In genomic region chr7:55509322-55509721, GRCh38 we compare ENCODE assay signal across 10 cellular contexts.
DNase-seq lines count a peak whose midpoint lies in the region; ATAC-seq, FAIRE-seq and TF ChIP-seq lines count a peak whose summit lies in the region.
"Had no signal": no experiment of that assay in that cellular context is flagged by ENCODE, and none has a peak within 500 bp of the region (broad histone marks: within the 10 kb centered on the region; RNA-seq: fewer than 3 reads in every experiment).

No MANE protein-coding gene starts in this region.

- H3K4me2 ChIP-seq in PC-3 (ENCODE audit: low read length) = no peak overlapping the region

- DNase-seq in GM10266 (ENCODE audit: extremely low spot score) (no peak), MV-4-11 (lab: John Stamatoyannopoulos, UW) (peak; percentile 57), left lobe of liver (ENCODE audit: low spot score) (no peak), transverse colon (no peak), small intestine (no peak), PC-3 (no peak), SHP77 treated with DMSO at 0.1 percent for 48 hours (lab: John Stamatoyannopoulos, UW) (no peak)
- DNase-seq: activated effector memory CD4-positive, alpha-beta T cell treated with Interleukin-2 at 50 U/mL for 16 hours; hippocampal formation had no signal

- no peaks in the 10 kb centered on the region for H3F3A ChIP-seq in PC-3 (ENCODE audit: low read length, unreplicated experiment)

- H3K36me3 ChIP-seq in transverse colon (peaks cover 0 to 4% (median 0%) of the 10 kb centered on the region in 4 donors), small intestine (ENCODE audit: control insufficient read depth in 2 of 2, insufficient read depth in 2 of 2, low read length in 2 of 2) (peaks cover 0 to 2% of the 10 kb centered on the region in 2 donors), PC-3 (ENCODE audit: low read depth, low read length) (no peaks in the 10 kb centered on the region)

- TF ChIP-seq POLR2A in transverse colon (IDR thresholded peaks at IDR 0.05) = no peak

- H3K9me3 ChIP-seq in transverse colon (no peaks in the 10 kb centered on the region), small intestine (ENCODE audit: control insufficient read depth, low read depth) (no peaks in the 10 kb centered on the region), PC-3 (ENCODE audit: low read length) (no peaks in the 10 kb centered on the region)

- H3K79me2 ChIP-seq in PC-3 (ENCODE audit: low read length) = no peaks in the 10 kb centered on the region

- H3K9me2 ChIP-seq in PC-3 (replicated peaks; ENCODE audit: low read length) = no peaks in the 10 kb centered on the region

- ATAC-seq in GM21390 (IDR thresholded peaks at IDR 0.05; ENCODE audit: unreplicated experiment) = peak; percentile 2
- ATAC-seq in left lobe of liver = peak; percentile 32
- ATAC-seq in PC-3 = no peak

- no peak for TF ChIP-seq EP300 in transverse colon (IDR thresholded peaks at IDR 0.05; ENCODE audit: low read depth)

- no TSS peak for BruUV-seq in PC-3 (replicated peaks; lab: Mats Ljungman, UMichigan)

- H3K27ac ChIP-seq in transverse colon (peak overlapping the region in 2 of 4 donors; percentile 0 to 37), small intestine (ENCODE audit: low read depth in 1 of 2, low read length in 1 of 2) (peak overlapping the region in 1 of 2 donors; percentile 70), PC-3 (ENCODE audit: low read length) (no peak overlapping the region)

- no peak overlapping the region for H2AFZ ChIP-seq in PC-3 (ENCODE audit: low read length)

- TF ChIP-seq CTCF in GM10266 (IDR thresholded peaks at IDR 0.05; ENCODE audit: control insufficient read depth, insufficient read depth, low read depth, missing control alignments) = peak; percentile 20
- TF ChIP-seq CTCF in transverse colon (IDR thresholded peaks at IDR 0.05) = no peak
- no peak for TF ChIP-seq CTCF in PC-3 (conservative IDR thresholded peaks at IDR 0.05; ENCODE audit: low read depth, low read length)

- no peak for FAIRE-seq in small intestine (lab: Jason Lieb, UNC)

- H3K9ac ChIP-seq in PC-3 (ENCODE audit: low read length) = no peak overlapping the region

- in situ Hi-C loops in transverse colon (cut with MboI; ENCODE audit: low pct_ligation_motif_present in 1 of 4, low pct_unique_long_range_greater_than_20kb in 1 of 4, low sequenced_read_pairs in 3 of 4) = no loop called here

- CTCF ChIA-PET in PC-3 (lab: Charles Lee) = no interaction called here

- POLR2A ChIA-PET in PC-3 (lab: Charles Lee; ENCODE audit: unreplicated experiment) = no interaction called here

- WGBS in transverse colon (ENCODE audit: low coverage in 1 of 2), 2 donors = 55 to 67% methylated on average over 1 of the region's 1 CpG
- 54 to 74% (median 57%) methylated on average over 1 of the region's 1 CpG for WGBS in small intestine, 3 donors

- H3K4me1 ChIP-seq in transverse colon (peaks cover 0 to 2% (median 0%) of the 10 kb centered on the region in 4 donors), small intestine (ENCODE audit: control insufficient read depth in 2 of 2, insufficient read depth in 1 of 2, low read depth in 1 of 2, low read length in 1 of 2) (no peaks in the 10 kb centered on the region), PC-3 (ENCODE audit: insufficient read depth, low read length) (peaks cover 8% of the 10 kb centered on the region; the same call in 1 of the 2 replicates)

- H3K4me3 ChIP-seq in transverse colon = no peak overlapping the region
- no peak overlapping the region for H3K4me3 ChIP-seq in small intestine (ENCODE audit: low read depth in 1 of 2, low read length in 2 of 2)
- H3K4me3 ChIP-seq in PC-3 (ENCODE audit: low read length) = no peak overlapping the region

- intact Hi-C loops in transverse colon (cut with DNase I; ENCODE audit: low total_unique reads) = no loop called here
- intact Hi-C loops in PC-3 (cut with micrococcal nuclease) = no loop called here

- no peaks in the 10 kb centered on the region for H4K20me1 ChIP-seq in PC-3 (ENCODE audit: low read length)

- H3K27me3 ChIP-seq in transverse colon = no peaks in the 10 kb centered on the region
- H3K27me3 ChIP-seq in small intestine (ENCODE audit: control insufficient read depth in 2 of 2, insufficient read depth in 2 of 2, low read length in 2 of 2) = no peaks in the 10 kb centered on the region
- no peaks in the 10 kb centered on the region for H3K27me3 ChIP-seq in PC-3 (ENCODE audit: low read length)
